8 cellular contexts compared by ENCODE assay signal in the genomic region with DNA sequence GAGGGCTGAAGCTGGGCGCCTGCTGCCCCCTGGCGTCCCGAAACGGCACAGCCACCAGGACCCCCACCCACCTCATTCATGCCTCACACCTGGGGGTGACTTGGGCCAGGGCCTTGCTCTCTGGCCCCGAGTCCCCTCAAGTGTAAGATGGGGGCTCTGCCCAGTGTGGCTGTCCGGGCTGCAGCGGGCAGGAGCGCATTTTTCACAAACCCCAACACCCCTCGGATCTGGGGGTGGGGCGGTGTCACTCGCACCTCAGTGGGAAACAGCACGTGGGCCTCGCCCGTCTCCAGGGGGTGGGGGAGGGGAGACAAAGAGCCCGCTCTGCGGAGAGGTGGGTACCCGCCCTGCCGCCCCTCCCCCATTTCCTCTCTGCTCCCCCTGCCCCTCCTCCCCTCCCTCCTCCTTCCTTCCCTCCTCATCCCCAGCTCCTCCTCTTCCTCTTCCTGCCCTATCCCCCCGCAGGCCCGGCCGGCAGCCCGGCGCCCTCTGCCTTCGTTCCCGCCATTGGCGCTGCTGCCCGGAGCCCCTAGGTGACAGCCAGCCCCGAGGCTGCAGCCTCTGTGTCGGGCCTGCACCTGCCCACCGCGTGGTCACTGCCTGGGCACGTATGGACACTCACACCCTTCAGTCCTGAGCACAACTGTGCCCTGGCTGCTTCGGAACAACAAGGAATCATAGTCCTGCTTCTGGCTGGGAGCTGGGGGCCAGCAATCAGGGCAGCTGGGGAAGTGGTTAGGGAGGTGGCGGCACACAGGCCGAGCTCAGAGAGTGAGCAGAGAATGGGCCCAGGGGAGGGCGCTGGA. TPM values are rescaled to one million over a fixed set of nuclear protein-coding genes. Genes with fewer than 3 reads are reported as not detected.
DNase-seq lines count a peak whose midpoint lies in the region; ATAC-seq and TF ChIP-seq lines count a peak whose summit lies in the region.

No MANE protein-coding gene starts in this region.

- peak overlapping the region; percentile 51 for H3K4me3 ChIP-seq in HUES6 (ENCODE audit: low read depth, low read length)
- peak overlapping the region; percentile 27 to 36 for H3K4me3 ChIP-seq in prostate gland

- intact Hi-C loops in head of caudate nucleus (cut with DNase I), result loop anchor here (5.0 to 10.0 kb wide), 2 partner anchors 465 to 588 kb away; a partner anchor contains a TSS
- intact Hi-C loops in prostate gland (cut with DNase I), result loop anchor here (10.0 kb wide), 1 partner anchor 698 kb away; no protein-coding TSS in a partner anchor

- no peak for ATAC-seq in HG02981 (IDR thresholded peaks at IDR 0.05; ENCODE audit: unreplicated experiment)
- no peak for ATAC-seq in HG03378 (IDR thresholded peaks at IDR 0.05; ENCODE audit: unreplicated experiment)

- CTCF ChIA-PET in RWPE1 (lab: Yijun Ruan, JAX), result interaction anchor here (0.6 to 12.4 kb wide), 20 partner anchors 9 to 898 kb away, joined by 3 to 324 read pairs (median 4); a partner anchor contains a TSS

- H3K9me3 ChIP-seq in HUES6 (ENCODE audit: control insufficient read depth, insufficient read depth, low read depth, low read length), result peaks cover 7% of the 10 kb centered on the region
- H3K9me3 ChIP-seq in prostate gland, result no peaks in the 10 kb centered on the region

- H3K9ac ChIP-seq in HUES6 (ENCODE audit: low read length), result peak overlapping the region; percentile 83

- peak overlapping the region; percentile 78; the same call in 1 of the 2 replicates for H3K27ac ChIP-seq in HUES6 (ENCODE audit: low read depth, low read length)
- H3K27ac ChIP-seq in RWPE1, result peak overlapping the region; percentile 94
- H3K27ac ChIP-seq in prostate gland, result peak overlapping the region; percentile 85 to 88

- TF ChIP-seq CTCF in RWPE1 (conservative IDR thresholded peaks at IDR 0.05; ENCODE audit: low read depth) (peak; percentile 87), prostate gland (IDR thresholded peaks at IDR 0.05) (peak; percentile 90 to 97 (median 94))

- H3K36me3 ChIP-seq in HUES6 (ENCODE audit: control insufficient read depth, insufficient read depth, low read length), result no peaks in the 10 kb centered on the region
- H3K36me3 ChIP-seq in prostate gland, result no peaks in the 10 kb centered on the region

- DNase-seq in DMS 273 treated with DMSO at 0.1 percent for 48 hours (lab: John Stamatoyannopoulos, UW), result peak; percentile 9
- no peak for DNase-seq in RWPE1 (ENCODE audit: low spot score)
- DNase-seq in head of caudate nucleus, result peak in 35 of 42 donors; percentile 16 to 77 (median 58)
- DNase-seq in prostate gland (ENCODE audit: low spot score), result no peak

- H3K4me1 ChIP-seq in HUES6 (ENCODE audit: control insufficient read depth, insufficient read depth, low read length) (peaks cover 21% of the 10 kb centered on the region), prostate gland (replicated peaks) (peaks cover 20% of the 10 kb centered on the region)

- peak overlapping the region; percentile 51 for H3K27ac Mint-ChIP-seq in activated naive CD4-positive, alpha-beta T cell treated with anti-CD3 and anti-CD28 coated beads, Interleukin-2, amount 50 U/mL, for 24 hours

- WGBS in prostate gland, result 8% methylated on average over 34 of the region's 36 CpGs

- peaks cover 23% of the 10 kb centered on the region for H3K4me1 Mint-ChIP-seq in activated naive CD4-positive, alpha-beta T cell treated with anti-CD3 and anti-CD28 coated beads, Interleukin-2, amount 50 U/mL, for 24 hours

- H3K27me3 Mint-ChIP-seq in activated naive CD4-positive, alpha-beta T cell treated with anti-CD3 and anti-CD28 coated beads, Interleukin-2, amount 50 U/mL, for 24 hours, result no peaks in the 10 kb centered on the region

- peak overlapping the region; percentile 73 for H3K4me3 Mint-ChIP-seq in activated naive CD4-positive, alpha-beta T cell treated with anti-CD3 and anti-CD28 coated beads, Interleukin-2, amount 50 U/mL, for 24 hours

- H3K36me3 Mint-ChIP-seq in activated naive CD4-positive, alpha-beta T cell treated with anti-CD3 and anti-CD28 coated beads, Interleukin-2, amount 50 U/mL, for 24 hours, result no peaks in the 10 kb centered on the region

- H3K27me3 ChIP-seq in HUES6 (ENCODE audit: control insufficient read depth, insufficient read depth, low read length) (peaks cover 11% of the 10 kb centered on the region), prostate gland (replicated peaks; ENCODE audit: insufficient read depth) (no peaks in the 10 kb centered on the region)

- H3K9me3 Mint-ChIP-seq in activated naive CD4-positive, alpha-beta T cell treated with anti-CD3 and anti-CD28 coated beads, Interleukin-2, amount 50 U/mL, for 24 hours, result no peaks in the 10 kb centered on the region

- TF ChIP-seq POLR2A in prostate gland (IDR thresholded peaks at IDR 0.05), result peak; percentile 16

- POLR2A ChIA-PET in RWPE1 (lab: Yijun Ruan, JAX; ENCODE audit: low non-redundant PET), result interaction anchor here (0.6 to 2.9 kb wide), 5 partner anchors 10 to 122 kb away, joined by 3 to 18 read pairs (median 3); a partner anchor contains a TSS

RNA-seq across cellular contexts. Expression of a gene that starts 6.8 kb away (rescaled TPM):
- total RNA-seq in prostate gland, result 10 to 100 TPM; 36.5 to 42.7 TPM

RNA-seq across cellular contexts. Expression of a gene that starts 36.8 kb away (rescaled TPM):
- total RNA-seq in prostate gland, result 10 to 100 TPM; 12.4 to 20.4 TPM

Comparison
In these comparisons a context has a peak if more than half of its experiments do, and no peak if none do; other contexts are left out.
1. DNase-seq: peak in DMS 273 treated with DMSO at 0.1 percent for 48 hours (single experiment) and head of caudate nucleus (35 of 42); none in RWPE1 (single experiment) and prostate gland (single experiment).
2. Peak in every context shown above with its lines, with median percentiles within 50 percentile points of each other: H3K27ac ChIP-seq.